ENCODE assay signal across 31 cellular contexts in genomic region chr2:54406031-54406430, GRCh38.
"Had no signal": no experiment of that assay in that cellular context is flagged by ENCODE, and none has a peak within 500 bp of the region (broad histone marks: within the 10 kb centered on the region; RNA-seq: fewer than 3 reads in every experiment).

No MANE protein-coding gene starts in this region.

- H3K4me3 ChIP-seq: esophagus squamous epithelium, heart left ventricle had no signal

- H3K9me3 Mint-ChIP-seq: activated CD4-positive, alpha-beta memory T cell treated with anti-CD3 and anti-CD28 coated beads for 36 hours; activated CD4-positive, alpha-beta T cell treated with anti-CD3 and anti-CD28 coated beads, Interleukin-2, amount 10 ng/mL, durations not matched to agents 24 days and 14 days; activated T-cell treated with anti-CD3 and anti-CD28 coated beads, Interleukin-2, amount 50 U/mL, for 24 hours; activated T-helper 17 cell treated with anti-CD3 and anti-CD28 coated beads, Interleukin-2, amount 50 U/mL, for 72 hours; effector memory CD8-positive, alpha-beta T cell; T-cell; T-helper 1 cell treated with Interleukin-12 subunit alpha and Interleukin-12 subunit beta and Interleukin-4 antibody, amounts not matched to agents 30 μg/mL and 1 μg/mL, for 36 hours had no signal

- H3K27ac Mint-ChIP-seq: activated CD4-positive, alpha-beta memory T cell treated with anti-CD3 and anti-CD28 coated beads for 36 hours; activated CD4-positive, alpha-beta T cell treated with anti-CD3 and anti-CD28 coated beads for 36 hours; activated CD4-positive, alpha-beta T cell treated with anti-CD3 and anti-CD28 coated beads, Interleukin-2, amount 10 ng/mL, durations not matched to agents 24 days and 14 days; activated naive CD8-positive, alpha-beta T cell; activated T-cell treated with anti-CD3 and anti-CD28 coated beads, Interleukin-2, amount 50 U/mL, for 24 hours; activated T-helper 17 cell treated with anti-CD3 and anti-CD28 coated beads, Interleukin-2, amount 50 U/mL, for 72 hours; effector memory CD8-positive, alpha-beta T cell; T-cell; T-helper 1 cell treated with Interleukin-12 subunit alpha and Interleukin-12 subunit beta and Interleukin-4 antibody, amounts not matched to agents 30 μg/mL and 1 μg/mL, for 36 hours had no signal

- H3K27ac ChIP-seq: brain microvascular endothelial cell, epithelial cell of prostate, esophagus squamous epithelium had no signal

- H3K4me3 Mint-ChIP-seq: activated CD4-positive, alpha-beta memory T cell treated with anti-CD3 and anti-CD28 coated beads for 36 hours; activated CD4-positive, alpha-beta T cell treated with anti-CD3 and anti-CD28 coated beads for 36 hours; activated CD4-positive, alpha-beta T cell treated with anti-CD3 and anti-CD28 coated beads, Interleukin-2, amount 10 ng/mL, durations not matched to agents 24 days and 14 days; activated naive CD8-positive, alpha-beta T cell; activated T-cell treated with anti-CD3 and anti-CD28 coated beads, Interleukin-2, amount 50 U/mL, for 24 hours; activated T-helper 17 cell treated with anti-CD3 and anti-CD28 coated beads, Interleukin-2, amount 50 U/mL, for 72 hours; effector memory CD8-positive, alpha-beta T cell; T-cell; T-helper 1 cell treated with Interleukin-12 subunit alpha and Interleukin-12 subunit beta and Interleukin-4 antibody, amounts not matched to agents 30 μg/mL and 1 μg/mL, for 36 hours had no signal

- H3K27me3 ChIP-seq: brain microvascular endothelial cell, esophagus squamous epithelium, heart left ventricle had no signal

- H3K36me3 ChIP-seq: brain microvascular endothelial cell, esophagus squamous epithelium, heart left ventricle had no signal

- H3K36me3 Mint-ChIP-seq: activated CD4-positive, alpha-beta memory T cell treated with anti-CD3 and anti-CD28 coated beads for 36 hours; activated naive CD8-positive, alpha-beta T cell; T-cell had no signal

- DNase-seq: activated CD4-positive, alpha-beta memory T cell treated with anti-CD3 and anti-CD28 coated beads for 36 hours; activated CD4-positive, alpha-beta T cell treated with anti-CD3 and anti-CD28 coated beads for 36 hours; activated CD4-positive, alpha-beta T cell treated with anti-CD3 and anti-CD28 coated beads, Interleukin-2, amount 10 ng/mL, durations not matched to agents 24 days and 14 days; activated CD4-positive, CD25-positive, alpha-beta regulatory T cell; activated CD4-positive, CD25-positive, alpha-beta regulatory T cell treated with anti-CD3 and anti-CD28 coated beads, Interleukin-2, amount 50 U/mL, for 72 hours; activated CD8-positive, alpha-beta memory T cell treated with anti-CD3 and anti-CD28 coated beads, Interleukin-2, amount 50 U/mL, for 48 hours; activated effector memory CD4-positive, alpha-beta T cell treated with Interleukin-2 at 50 U/mL for 16 hours; activated gamma-delta T cell treated with Interleukin-2 at 50 U/mL for 16 hours; activated naive CD4-positive, alpha-beta T cell treated with anti-CD3 and anti-CD28 coated beads, Interleukin-2, amount 50 U/mL, for 16 hours; activated naive CD4-positive, alpha-beta T cell treated with Interleukin-2 at 50 U/mL for 16 hours; activated T-cell treated with anti-CD3 and anti-CD28 coated beads for 4 hours; activated T-cell treated with anti-CD3 and anti-CD28 coated beads, Interleukin-2, amount 50 U/mL, for 24 hours; amniotic stem cell; anterior cingulate cortex; brain microvascular endothelial cell; caudate nucleus; cortex of kidney; dermis blood vessel endothelial cell; effector CD4-positive, alpha-beta T cell; effector memory CD8-positive, alpha-beta T cell; esophagus squamous epithelium; foreskin fibroblast; glutamatergic neuron; heart left ventricle; SW 1271; T-cell; T-helper 9 cell had no signal

- H3K9me3 ChIP-seq: esophagus squamous epithelium, heart left ventricle had no signal

- ATAC-seq: activated CD4-positive, alpha-beta T cell treated with anti-CD3 and anti-CD28 coated beads for 36 hours; activated T-helper 17 cell treated with anti-CD3 and anti-CD28 coated beads, Interleukin-2, amount 50 U/mL, for 72 hours; effector memory CD8-positive, alpha-beta T cell; heart left ventricle; T-cell had no signal

- H3K4me1 Mint-ChIP-seq: activated CD4-positive, alpha-beta T cell treated with anti-CD3 and anti-CD28 coated beads, Interleukin-2, amount 10 ng/mL, durations not matched to agents 24 days and 14 days had no signal
